Comparison of ENCODE assay signal across 33 cellular contexts in the genomic region with DNA sequence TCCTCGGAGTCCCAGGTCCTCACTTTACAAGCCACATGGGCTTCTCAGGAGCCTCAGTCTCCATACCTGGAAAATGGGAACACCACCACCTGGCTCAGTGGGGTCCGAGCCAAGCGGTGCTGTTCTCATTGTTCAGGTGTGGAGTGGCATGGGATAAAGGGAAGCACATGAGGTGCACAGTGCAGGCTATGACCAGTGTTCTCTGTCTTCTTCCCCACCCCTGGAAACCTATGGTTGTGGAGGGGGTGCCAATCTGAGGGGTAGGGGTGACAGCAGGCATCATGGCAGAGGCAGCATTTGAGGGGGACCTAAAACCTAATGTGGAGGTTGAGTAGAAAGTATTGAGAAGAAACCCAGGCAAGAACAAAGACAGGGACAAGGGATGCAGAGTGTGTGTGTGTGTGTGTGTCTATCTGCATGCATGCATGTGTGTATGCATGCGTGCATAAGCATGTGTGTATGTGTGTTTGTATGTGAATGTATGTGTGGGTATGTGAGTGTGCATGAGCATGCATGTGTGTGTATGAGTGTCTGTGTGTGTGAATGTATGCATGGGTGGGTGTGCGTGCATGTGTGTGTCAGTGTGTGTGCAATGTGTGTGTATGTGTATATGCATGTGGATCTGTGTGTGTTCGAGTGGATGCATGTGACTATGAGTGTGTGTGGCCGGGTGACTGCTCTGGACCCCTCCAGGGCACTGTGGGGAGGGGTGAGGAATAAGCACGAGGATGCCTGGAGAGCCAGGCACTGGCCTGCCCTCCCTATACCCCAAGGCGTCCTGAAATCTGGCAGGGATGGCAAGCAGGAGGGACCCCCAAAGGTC. TPM values are rescaled to one million over a fixed set of nuclear protein-coding genes. Genes with fewer than 3 reads are reported as not detected.
DNase-seq lines count a peak whose midpoint lies in the region; ATAC-seq, FAIRE-seq and TF ChIP-seq lines count a peak whose summit lies in the region.
"Had no signal": no experiment of that assay in that cellular context is flagged by ENCODE, and none has a peak within 500 bp of the region (broad histone marks: within the 10 kb centered on the region; RNA-seq: fewer than 3 reads in every experiment).

No MANE protein-coding gene starts in this region.

- no peaks in the 10 kb centered on the region for H3K4me1 Mint-ChIP-seq in activated CD8-positive, alpha-beta memory T cell treated with anti-CD3 and anti-CD28 coated beads, Interleukin-2, amount 10 ng/mL, durations not matched to agents 7 days and 5 days
- H3K4me1 Mint-ChIP-seq in endothelial cell (ENCODE audit: unreplicated experiment) (peaks cover 2% of the 10 kb centered on the region), progenitor cell of endocrine pancreas (ENCODE audit: low read depth) (peaks cover 4% of the 10 kb centered on the region)
- H3K4me1 Mint-ChIP-seq: nephron progenitor cell had no signal

- H3K27ac ChIP-seq in HEK293 (ENCODE audit: extremely low read depth, low read depth, low read length) = no peak overlapping the region
- no peak overlapping the region for H3K27ac ChIP-seq in mammary epithelial cell (ENCODE audit: insufficient read depth, low read depth, low read length)
- H3K27ac ChIP-seq in small intestine (ENCODE audit: low read depth in 1 of 2, low read length in 1 of 2) = no peak overlapping the region
- H3K27ac ChIP-seq: 22Rv1, cardiac muscle cell, psoas muscle, SJCRH30, skin epidermis, thoracic aorta had no signal

- CTCF ChIA-PET in activated CD8-positive, alpha-beta memory T cell treated with anti-CD3 and anti-CD28 coated beads, Interleukin-2, amount 10 ng/mL, durations not matched to agents 7 days and 5 days (lab: Charles Lee) = no interaction called here
- CTCF ChIA-PET in HEK293 (lab: Yijun Ruan, JAX) (interaction anchor here (1.2 kb wide), 1 partner anchor 25 kb away, joined by 4 read pairs; no protein-coding TSS in a partner anchor), mammary epithelial cell (lab: Charles Lee; ENCODE audit: low non-redundant PET) (no interaction called here)

- intact Hi-C loops in mammary epithelial cell (cut with micrococcal nuclease) = no loop called here

- H3K4me3 Mint-ChIP-seq in activated CD8-positive, alpha-beta memory T cell treated with anti-CD3 and anti-CD28 coated beads, Interleukin-2, amount 10 ng/mL, durations not matched to agents 7 days and 5 days = no peak overlapping the region
- H3K4me3 Mint-ChIP-seq in endothelial cell (ENCODE audit: unreplicated experiment) (peak overlapping the region; percentile 68), progenitor cell of endocrine pancreas (ENCODE audit: low read depth) (peak overlapping the region; percentile 4)
- H3K4me3 Mint-ChIP-seq: activated CD4-positive, alpha-beta T cell treated with anti-CD3 and anti-CD28 coated beads, Interleukin-2, amount 10 ng/mL, durations not matched to agents 24 days and 14 days; dendritic cell treated with granulocyte-macrophage colony-stimulating factor and Interleukin-4, amounts not matched to agents 40 ng/mL and 50 ng/mL, for 4 days; nephron progenitor cell; stimulated activated naive B cell treated with anti-CD40 and anti-IgM and Interleukin-4, amounts not matched to agents 10 μg/mL and 1 μg/mL and 100 μg/mL, for 72 hours had no signal

- H3K36me3 ChIP-seq in HEK293 (ENCODE audit: control insufficient read depth in 2 of 2, insufficient read depth in 1 of 2, low read length in 2 of 2) = peaks cover 0 to 14% of the 10 kb centered on the region in 2 experiments; a peak in 1 of 3 replicates
- H3K36me3 ChIP-seq in mammary epithelial cell (ENCODE audit: insufficient read depth, low read length) = no peaks in the 10 kb centered on the region
- H3K36me3 ChIP-seq in small intestine (ENCODE audit: control insufficient read depth in 2 of 2, insufficient read depth in 2 of 2, low read length in 2 of 2) = no peaks in the 10 kb centered on the region
- H3K36me3 ChIP-seq: cardiac muscle cell, SJCRH30, thoracic aorta had no signal

- peaks cover 9% of the 10 kb centered on the region for H3K9me3 Mint-ChIP-seq in activated CD8-positive, alpha-beta memory T cell treated with anti-CD3 and anti-CD28 coated beads, Interleukin-2, amount 10 ng/mL, durations not matched to agents 7 days and 5 days (ENCODE audit: low read depth)
- H3K9me3 Mint-ChIP-seq in endothelial cell (ENCODE audit: unreplicated experiment) = peaks cover 15% of the 10 kb centered on the region
- H3K9me3 Mint-ChIP-seq in progenitor cell of endocrine pancreas (ENCODE audit: low read depth) = peaks cover 9% of the 10 kb centered on the region

- in situ Hi-C loops in mammary epithelial cell (cut with MboI; ENCODE audit: low sequenced_read_pairs in 2 of 2) = no loop called here

- no peak overlapping the region for H3K4me2 ChIP-seq in mammary epithelial cell (ENCODE audit: insufficient read depth, low read depth, low read length)

- no peak overlapping the region for H2AFZ ChIP-seq in mammary epithelial cell (ENCODE audit: low read depth, low read length)

- H3K27me3 Mint-ChIP-seq in activated CD8-positive, alpha-beta memory T cell treated with anti-CD3 and anti-CD28 coated beads, Interleukin-2, amount 10 ng/mL, durations not matched to agents 7 days and 5 days = peaks cover 12% of the 10 kb centered on the region
- peaks cover 15% of the 10 kb centered on the region for H3K27me3 Mint-ChIP-seq in endothelial cell (ENCODE audit: unreplicated experiment)
- peaks cover 4% of the 10 kb centered on the region for H3K27me3 Mint-ChIP-seq in progenitor cell of endocrine pancreas

- H4K20me1 ChIP-seq in mammary epithelial cell (ENCODE audit: insufficient read depth, low read length) = peaks cover 2% of the 10 kb centered on the region

- H3K9me3 ChIP-seq in HEK293 (ENCODE audit: control insufficient read depth, insufficient read depth, low read depth, low read length) (no peaks in the 10 kb centered on the region), mammary epithelial cell (replicated peaks; ENCODE audit: insufficient read depth, low read length) (peaks cover 14% of the 10 kb centered on the region), small intestine (ENCODE audit: control insufficient read depth, low read depth) (no peaks in the 10 kb centered on the region)
- H3K9me3 ChIP-seq: psoas muscle, SJCRH30, thoracic aorta had no signal

- H3K27me3 ChIP-seq in mammary epithelial cell (ENCODE audit: insufficient read depth, low read length) = peaks cover 17% of the 10 kb centered on the region
- peaks cover 16 to 31% of the 10 kb centered on the region in 2 donors for H3K27me3 ChIP-seq in small intestine (ENCODE audit: control insufficient read depth in 2 of 2, insufficient read depth in 2 of 2, low read length in 2 of 2)

- POLR2A ChIA-PET in HEK293 (lab: Yijun Ruan, JAX) = no interaction called here

- 78% methylated on average over 8 of the region's 9 CpGs for WGBS in mammary epithelial cell (ENCODE audit: low coverage, missing lambda C conversion rate)
- 70 to 83% (median 74%) methylated on average over 8 to 9 of the region's 9 CpGs for WGBS in small intestine, 3 donors

- H3K9ac ChIP-seq in mammary epithelial cell (ENCODE audit: insufficient read depth, low read length) = no peak overlapping the region

- TF ChIP-seq CTCF in HEK293 (tag by site-specific recombination; IDR thresholded peaks at IDR 0.05) = no peak
- no peak for TF ChIP-seq CTCF in endothelial cell (IDR thresholded peaks at IDR 0.05; ENCODE audit: unreplicated experiment)
- no peak for TF ChIP-seq CTCF in progenitor cell of endocrine pancreas (IDR thresholded peaks at IDR 0.05; ENCODE audit: unreplicated experiment)
- TF ChIP-seq CTCF in mammary epithelial cell (conservative IDR thresholded peaks at IDR 0.05 in 1 of 2, IDR thresholded peaks at IDR 0.05 in 1 of 2; ENCODE audit: extremely low read depth in 1 of 2, insufficient read depth in 1 of 2, low read depth in 1 of 2, low read length in 2 of 2) = no peak

- no TSS peak for BruUV-seq in mammary epithelial cell (replicated peaks; lab: Mats Ljungman, UMichigan)

- peaks cover 1% of the 10 kb centered on the region; the same call in 1 of the 2 replicates for H3K4me1 ChIP-seq in HEK293 (ENCODE audit: control insufficient read depth, insufficient read depth, low read length)
- no peaks in the 10 kb centered on the region for H3K4me1 ChIP-seq in mammary epithelial cell (ENCODE audit: insufficient read depth, low read length)
- H3K4me1 ChIP-seq in small intestine (ENCODE audit: control insufficient read depth in 2 of 2, insufficient read depth in 1 of 2, low read depth in 1 of 2, low read length in 1 of 2) = no peaks in the 10 kb centered on the region

- H3K36me3 Mint-ChIP-seq in activated CD8-positive, alpha-beta memory T cell treated with anti-CD3 and anti-CD28 coated beads, Interleukin-2, amount 10 ng/mL, durations not matched to agents 7 days and 5 days = no peaks in the 10 kb centered on the region
- H3K36me3 Mint-ChIP-seq in endothelial cell (ENCODE audit: low read depth, unreplicated experiment) = peaks cover 23% of the 10 kb centered on the region
- peaks cover 26% of the 10 kb centered on the region for H3K36me3 Mint-ChIP-seq in progenitor cell of endocrine pancreas (ENCODE audit: insufficient read depth)

- FAIRE-seq in small intestine (lab: Jason Lieb, UNC) = no peak
- FAIRE-seq: endothelial cell of umbilical vein, GM19239 had no signal

- no peak overlapping the region for H3K4me3 ChIP-seq in HEK293 (ENCODE audit: low read depth, low read length)
- no peak overlapping the region for H3K4me3 ChIP-seq in mammary epithelial cell (replicated peaks in 1 of 3; ENCODE audit: insufficient read depth in 1 of 3, low read depth in 2 of 3, low read length in 3 of 3)
- no peak overlapping the region for H3K4me3 ChIP-seq in small intestine (ENCODE audit: low read depth in 1 of 2, low read length in 2 of 2)
- H3K4me3 ChIP-seq: cardiac muscle cell, psoas muscle, SJCRH30, skin epidermis, thoracic aorta had no signal

- H3K79me2 ChIP-seq in mammary epithelial cell (ENCODE audit: insufficient read depth, low read length) = no peaks in the 10 kb centered on the region

- no peak overlapping the region for H3K27ac Mint-ChIP-seq in activated CD8-positive, alpha-beta memory T cell treated with anti-CD3 and anti-CD28 coated beads, Interleukin-2, amount 10 ng/mL, durations not matched to agents 7 days and 5 days
- H3K27ac Mint-ChIP-seq in endothelial cell (ENCODE audit: unreplicated experiment) (peak overlapping the region; percentile 86), progenitor cell of endocrine pancreas (no peak overlapping the region)
- H3K27ac Mint-ChIP-seq: activated CD4-positive, alpha-beta T cell treated with anti-CD3 and anti-CD28 coated beads, Interleukin-2, amount 10 ng/mL, durations not matched to agents 24 days and 14 days; CD8-positive, alpha-beta memory T cell; dendritic cell treated with granulocyte-macrophage colony-stimulating factor and Interleukin-4, amounts not matched to agents 40 ng/mL and 50 ng/mL, for 4 days; nephron progenitor cell; stimulated activated naive B cell treated with anti-CD40 and anti-IgM and Interleukin-4, amounts not matched to agents 10 μg/mL and 1 μg/mL and 100 μg/mL, for 72 hours had no signal

- dilution Hi-C loops in mammary epithelial cell (cut with HindIII; ENCODE audit: low sequenced_read_pairs) = no loop called here

- DNase-seq in activated CD8-positive, alpha-beta memory T cell treated with anti-CD3 and anti-CD28 coated beads, Interleukin-2, amount 10 ng/mL, durations not matched to agents 7 days and 5 days = peak; percentile 38
- DNase-seq in activated CD8-positive, alpha-beta memory T cell treated with anti-CD3 and anti-CD28 coated beads for 24 hours = no peak
- DNase-seq in endothelial cell (ENCODE audit: low spot score) (no peak), progenitor cell of endocrine pancreas (ENCODE audit: low spot score, unreplicated experiment) (no peak), mammary epithelial cell (no peak), small intestine (no peak), GOT3 (lab: John Stamatoyannopoulos, UW) (no peak)
- DNase-seq: activated CD4-positive, alpha-beta T cell treated with anti-CD3 and anti-CD28 coated beads, Interleukin-2, amount 10 ng/mL, durations not matched to agents 24 days and 14 days; activated gamma-delta T cell treated with Interleukin-2 at 50 U/mL for 16 hours; AML-193; amygdala; CD8-positive, alpha-beta memory T cell; DMS79 treated with DMSO at 0.1 percent for 48 hours; NCI-H1105 treated with DMSO at 0.1 percent for 48 hours; NCI-H2081; NCI-H446; nephron progenitor cell; psoas muscle; SJCRH30; stimulated activated naive B cell treated with anti-CD40 and anti-IgM and Interleukin-4, amounts not matched to agents 10 μg/mL and 1 μg/mL and 100 μg/mL, for 72 hours; T-helper 1 cell had no signal

- no peak for ATAC-seq in activated CD8-positive, alpha-beta memory T cell treated with anti-CD3 and anti-CD28 coated beads, Interleukin-2, amount 10 ng/mL, durations not matched to agents 7 days and 5 days
- ATAC-seq: left lobe of liver; Panc1; psoas muscle; stimulated activated naive B cell treated with anti-CD40 and anti-IgM and Interleukin-4, amounts not matched to agents 10 μg/mL and 1 μg/mL and 100 μg/mL, for 72 hours had no signal

RNA-seq across cellular contexts. Expression of gene KIF1A, which starts 4.0 kb away (rescaled TPM):
- total RNA-seq in activated CD8-positive, alpha-beta memory T cell treated with anti-CD3 and anti-CD28 coated beads, Interleukin-2, amount 10 ng/mL, durations not matched to agents 7 days and 5 days = 1 to 10 TPM in 1 of 2 experiments, under 1 TPM in 1; 0.76 to 4.6 TPM
- total RNA-seq in endothelial cell (ENCODE audit: unreplicated experiment) (52.2 TPM), progenitor cell of endocrine pancreas (132 and 140 TPM in 2 replicates), mammary epithelial cell (under 1 TPM in 1 of 2 donors, not detected in 1; under 0.01 TPM)
- polyA plus RNA-seq in mammary epithelial cell (not detected), small intestine (1 to 10 TPM in 1 of 3 donors, under 1 TPM in 2; 0.27 to 7.7 (median 0.45) TPM)
- not detected for polyA minus RNA-seq in mammary epithelial cell
- total RNA-seq: M059J, mononuclear cell had no signal
- polyA plus RNA-seq: CD8-positive, alpha-beta memory T cell had no signal

RNA-seq across cellular contexts. Expression of gene AGXT, which starts 52.7 kb away (rescaled TPM):
- total RNA-seq in activated CD8-positive, alpha-beta memory T cell treated with anti-CD3 and anti-CD28 coated beads, Interleukin-2, amount 10 ng/mL, durations not matched to agents 7 days and 5 days = not detected
- total RNA-seq in endothelial cell (ENCODE audit: unreplicated experiment) (not detected), progenitor cell of endocrine pancreas (1.0 and 1.2 TPM in 2 replicates), mammary epithelial cell (not detected)
- polyA plus RNA-seq in mammary epithelial cell (not detected), small intestine (1 to 10 TPM in 1 of 3 donors, under 1 TPM in 2; 0.27 to 1.8 (median 0.84) TPM)
- polyA minus RNA-seq in mammary epithelial cell = not detected
- total RNA-seq: activated CD4-positive, alpha-beta T cell treated with anti-CD3 and anti-CD28 coated beads, Interleukin-2, amount 10 ng/mL, durations not matched to agents 24 days and 14 days; CD8-positive, alpha-beta memory T cell; endothelial cell of umbilical vein; M059J; mononuclear cell; thoracic aorta had no signal
- polyA plus RNA-seq: CD8-positive, alpha-beta memory T cell; endothelial cell of umbilical vein had no signal
